ENCODE assay signal across 1 cellular context in genomic region chr14:89592961-89593360, GRCh38.
TF ChIP-seq lines count a peak whose summit lies in the region.

No MANE protein-coding gene starts in this region.

TF ChIP-seq in HepG2, 621 proteins besides CTCF, POLR2A, EP300 and RAD21 (continued from another document):
- TF ChIP-seq, protein P1, sequence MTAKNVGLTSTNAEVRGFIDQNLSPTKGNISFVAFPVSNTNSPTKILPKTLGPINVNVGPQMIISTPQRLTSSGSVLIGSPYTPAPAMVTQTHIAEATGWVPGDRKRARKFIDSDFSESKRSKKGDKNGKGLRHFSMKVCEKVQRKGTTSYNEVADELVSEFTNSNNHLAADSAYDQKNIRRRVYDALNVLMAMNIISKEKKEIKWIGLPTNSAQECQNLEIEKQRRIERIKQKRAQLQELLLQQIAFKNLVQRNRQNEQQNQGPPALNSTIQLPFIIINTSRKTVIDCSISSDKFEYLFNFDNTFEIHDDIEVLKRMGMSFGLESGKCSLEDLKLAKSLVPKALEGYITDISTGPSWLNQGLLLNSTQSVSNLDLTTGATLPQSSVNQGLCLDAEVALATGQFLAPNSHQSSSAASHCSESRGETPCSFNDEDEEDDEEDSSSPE (CRISPR knock-in tag; IDR thresholded peaks at IDR 0.05), result no peak
TF ChIP-seq in HepG2: peak in this region for 1.
